ENCODE assay signal across 17 cellular contexts in the genomic region with DNA sequence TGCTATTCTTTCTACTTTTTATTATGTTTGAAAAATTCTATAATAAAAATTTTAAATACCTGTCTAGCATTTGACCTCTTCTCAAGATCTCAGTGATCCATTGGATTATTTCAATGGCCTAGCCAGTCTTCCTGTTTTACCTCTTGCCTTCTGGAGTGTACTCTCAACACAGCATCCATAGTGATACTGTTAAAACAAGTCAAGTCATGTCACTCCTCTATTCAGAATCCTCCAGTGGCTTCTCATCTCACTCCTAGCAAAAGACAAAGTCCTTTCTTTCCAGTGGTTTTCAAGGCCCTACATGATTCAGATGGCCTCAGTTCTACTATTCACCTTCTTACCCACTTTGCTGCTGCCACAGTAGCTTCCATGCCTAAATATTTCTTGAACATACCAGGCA. TPM values are rescaled to one million over a fixed set of nuclear protein-coding genes. Genes with fewer than 3 reads are reported as not detected.
DNase-seq lines count a peak whose midpoint lies in the region; FAIRE-seq and TF ChIP-seq lines count a peak whose summit lies in the region.
"Had no signal": no experiment of that assay in that cellular context is flagged by ENCODE, and none has a peak within 500 bp of the region (broad histone marks: within the 10 kb centered on the region; RNA-seq: fewer than 3 reads in every experiment).

No MANE protein-coding gene starts in this region.

- DNase-seq in DMS53 (lab: John Stamatoyannopoulos, UW) (peak; percentile 37), endothelial cell (ENCODE audit: low spot score) (no peak), neural progenitor cell (ENCODE audit: low spot score) (no peak), posterior cingulate gyrus (no peak), HTR-8/SVneo (ENCODE audit: insufficient read length, low spot score) (no peak), foreskin melanocyte (no peak)
- DNase-seq: activated T-cell treated with anti-CD3 and anti-CD28 coated beads, Interleukin-2, amount 50 U/mL, for 72 hours; gastrocnemius medialis; right cardiac atrium; T-helper 9 cell had no signal

- H3K4me3 Mint-ChIP-seq in endothelial cell (ENCODE audit: unreplicated experiment) (peak overlapping the region; percentile 57), neural progenitor cell (no peak overlapping the region)

- H3K4me1 Mint-ChIP-seq in endothelial cell (ENCODE audit: unreplicated experiment) = peaks cover 6% of the 10 kb centered on the region
- H3K4me1 Mint-ChIP-seq in neural progenitor cell = peaks cover 5% of the 10 kb centered on the region
- H3K4me1 Mint-ChIP-seq: central memory CD8-positive, alpha-beta T cell had no signal

- H3K9me3 Mint-ChIP-seq in endothelial cell (ENCODE audit: unreplicated experiment) = no peaks in the 10 kb centered on the region
- no peaks in the 10 kb centered on the region for H3K9me3 Mint-ChIP-seq in neural progenitor cell
- H3K9me3 Mint-ChIP-seq: activated T-cell treated with anti-CD3 and anti-CD28 coated beads, Interleukin-2, amount 50 U/mL, for 72 hours; central memory CD8-positive, alpha-beta T cell; memory B cell had no signal

- H3K9ac ChIP-seq in HUES64 (ENCODE audit: low read depth, low read length) (no peak overlapping the region), neural progenitor cell (no peak overlapping the region)
- H3K9ac ChIP-seq: BLaER1 treated with 17β-estradiol and CSF1 and Interleukin-3, amounts not matched to agents 10 nM and 100 nM had no signal

- H3K4me3 ChIP-seq in HUES64 (ENCODE audit: low read length) (peak overlapping the region; percentile 91), neural progenitor cell (no peak overlapping the region)
- H3K4me3 ChIP-seq: BLaER1 treated with 17β-estradiol and CSF1 and Interleukin-3, amounts not matched to agents 10 nM and 100 nM; gastrocnemius medialis had no signal

- TF ChIP-seq CTCF in endothelial cell (IDR thresholded peaks at IDR 0.05; ENCODE audit: unreplicated experiment) = no peak
- TF ChIP-seq CTCF in neural progenitor cell (IDR thresholded peaks at IDR 0.05) = no peak

- no peaks in the 10 kb centered on the region for H3K79me2 ChIP-seq in neural progenitor cell (ENCODE audit: low read depth)

- intact Hi-C loops in posterior cingulate gyrus (cut with DNase I) = no loop called here

- H3K9me3 ChIP-seq in HUES64 (ENCODE audit: insufficient read depth, low read depth, low read length) (0 out of 2 replicates have a peak, but pooled peaks cover 3% of the 10 kb centered on the region), neural progenitor cell (ENCODE audit: low read depth) (no peaks in the 10 kb centered on the region)
- H3K9me3 ChIP-seq: gastrocnemius medialis had no signal

- H3K27ac ChIP-seq in HUES64 (ENCODE audit: low read depth, low read length) (no peak overlapping the region), neural progenitor cell (no peak overlapping the region)
- H3K27ac ChIP-seq: BLaER1 treated with 17β-estradiol and CSF1 and Interleukin-3, amounts not matched to agents 10 nM and 100 nM; gastrocnemius medialis had no signal

- no peak for FAIRE-seq in HTR-8/SVneo (lab: Jason Lieb, UNC)
- FAIRE-seq: H54 had no signal

- H3K27me3 Mint-ChIP-seq in endothelial cell (ENCODE audit: unreplicated experiment) (peaks cover 4% of the 10 kb centered on the region), neural progenitor cell (ENCODE audit: insufficient read depth, low read depth) (peaks cover 13% of the 10 kb centered on the region)
- H3K27me3 Mint-ChIP-seq: central memory CD8-positive, alpha-beta T cell; memory B cell had no signal

- peaks cover 7% of the 10 kb centered on the region for H4K20me1 ChIP-seq in neural progenitor cell (ENCODE audit: low read depth)
- H4K20me1 ChIP-seq: BLaER1 treated with 17β-estradiol and CSF1 and Interleukin-3, amounts not matched to agents 10 nM and 100 nM had no signal

- H3K27me3 ChIP-seq in HUES64 (ENCODE audit: insufficient read depth, low read length) (peaks cover 9% of the 10 kb centered on the region; the same call in 1 of the 2 replicates), neural progenitor cell (peaks cover 4% of the 10 kb centered on the region)
- H3K27me3 ChIP-seq: BLaER1 treated with 17β-estradiol and CSF1 and Interleukin-3, amounts not matched to agents 10 nM and 100 nM; gastrocnemius medialis had no signal

- peaks cover 16% of the 10 kb centered on the region for H3K36me3 Mint-ChIP-seq in endothelial cell (ENCODE audit: low read depth, unreplicated experiment)
- H3K36me3 Mint-ChIP-seq in neural progenitor cell = peaks cover 23% of the 10 kb centered on the region

- peaks cover 19% of the 10 kb centered on the region for H3F3A ChIP-seq in neural progenitor cell (ENCODE audit: low read depth)

- H3K27ac Mint-ChIP-seq in endothelial cell (ENCODE audit: unreplicated experiment) = no peak overlapping the region
- no peak overlapping the region for H3K27ac Mint-ChIP-seq in neural progenitor cell
- H3K27ac Mint-ChIP-seq: activated T-cell treated with anti-CD3 and anti-CD28 coated beads, Interleukin-2, amount 50 U/mL, for 72 hours; memory B cell had no signal

- H3K36me3 ChIP-seq in HUES64 (ENCODE audit: insufficient read depth, low read length) (peaks cover 37% of the 10 kb centered on the region), neural progenitor cell (no peaks in the 10 kb centered on the region)

- H2AFZ ChIP-seq in neural progenitor cell (replicated peaks) = no peak overlapping the region

- H3K4me1 ChIP-seq in HUES64 (ENCODE audit: insufficient read depth, low read length) = peaks cover 15% of the 10 kb centered on the region
- H3K4me1 ChIP-seq in neural progenitor cell = peaks cover 8% of the 10 kb centered on the region
- H3K4me1 ChIP-seq: BLaER1 treated with 17β-estradiol and CSF1 and Interleukin-3, amounts not matched to agents 10 nM and 100 nM; gastrocnemius medialis had no signal

- H3K4me2 ChIP-seq in neural progenitor cell = peak overlapping the region; percentile 90
- H3K4me2 ChIP-seq: BLaER1 treated with 17β-estradiol and CSF1 and Interleukin-3, amounts not matched to agents 10 nM and 100 nM had no signal

RNA-seq across cellular contexts. Expression of gene MARVELD2, which starts 1.8 kb away (rescaled TPM):
- polyA plus RNA-seq in HUES64 (2013, experiment 1 of 2) = 8.1 TPM
- 8.4 TPM for polyA plus RNA-seq in HUES64 (2013, experiment 2 of 2)
- total RNA-seq in endothelial cell (ENCODE audit: unreplicated experiment) (6.5 TPM), neural progenitor cell (ENCODE audit: low replicate concordance) (12.9 and 13.7 TPM in 2 replicates)
- total RNA-seq: G401, SK-MEL-5 had no signal

RNA-seq across cellular contexts. Expression of gene RAD17, which starts 47.1 kb away (rescaled TPM):
- polyA plus RNA-seq in HUES64 (2013, experiment 1 of 2) = 24.6 TPM
- 28.0 TPM for polyA plus RNA-seq in HUES64 (2013, experiment 2 of 2)
- total RNA-seq in endothelial cell (ENCODE audit: unreplicated experiment) (23.3 TPM), neural progenitor cell (ENCODE audit: low replicate concordance) (32.3 and 51.6 TPM in 2 replicates)

RNA-seq across cellular contexts. Expression of gene AK6, which starts 47.4 kb away (rescaled TPM):
- polyA plus RNA-seq in HUES64 (2013, experiment 1 of 2) = 45.5 TPM
- 47.6 TPM for polyA plus RNA-seq in HUES64 (2013, experiment 2 of 2)
- total RNA-seq in endothelial cell (ENCODE audit: unreplicated experiment) (27.1 TPM), neural progenitor cell (ENCODE audit: low replicate concordance) (21.6 and 50.4 TPM in 2 replicates)

RNA-seq across cellular contexts. Expression of gene TAF9, which starts 47.4 kb away (rescaled TPM):
- 99.0 TPM for polyA plus RNA-seq in HUES64 (2013, experiment 1 of 2)
- 105 TPM for polyA plus RNA-seq in HUES64 (2013, experiment 2 of 2)
- 59.4 TPM for total RNA-seq in endothelial cell (ENCODE audit: unreplicated experiment)
- total RNA-seq in neural progenitor cell (ENCODE audit: low replicate concordance) = 66.3 and 97.0 TPM in 2 replicates
